In the genomic region with DNA sequence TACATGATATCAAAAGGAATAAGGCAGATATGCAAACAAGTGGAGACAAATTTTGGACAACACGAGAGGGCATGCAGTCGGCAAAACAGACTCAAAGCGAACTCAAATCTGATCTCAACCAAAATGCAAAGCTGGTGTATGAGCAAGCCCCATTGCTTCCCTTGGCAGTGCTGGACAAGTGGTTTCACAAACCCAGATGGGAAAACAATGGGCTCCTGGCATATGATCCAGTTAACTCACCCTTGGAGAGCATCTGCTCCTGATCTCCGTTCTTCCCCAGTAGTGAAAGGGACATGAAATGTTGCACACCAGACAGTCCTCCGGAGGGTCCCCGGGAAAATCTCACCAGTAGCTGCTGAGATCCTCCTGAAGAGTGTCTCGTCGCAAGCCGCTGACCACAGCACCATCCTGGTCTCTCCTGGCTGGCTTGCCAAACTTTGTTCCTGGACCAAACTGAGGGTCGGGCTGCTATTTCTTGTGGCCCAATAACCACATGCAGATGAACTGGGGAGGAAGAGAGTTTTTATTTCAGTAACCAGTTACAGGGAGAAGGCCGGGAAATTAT, we compare ENCODE assay signal across 15 cellular contexts.
"Had no signal": no experiment of that assay in that cellular context is flagged by ENCODE, and none has a peak within 500 bp of the region (broad histone marks: within the 10 kb centered on the region; RNA-seq: fewer than 3 reads in every experiment).

No MANE protein-coding gene starts in this region.

- H3K36me3 ChIP-seq: gastrocnemius medialis, stomach, tibial artery, vagina had no signal

- ATAC-seq: activated naive CD4-positive, alpha-beta T cell treated with anti-CD3 and anti-CD28 coated beads, Interleukin-2, amount 50 U/mL, for 72 hours; gastrocnemius medialis; left ventricle myocardium superior had no signal

- H3K27me3 ChIP-seq: gastrocnemius medialis, hepatocyte, stomach, tibial artery, vagina had no signal

- H3K9me3 Mint-ChIP-seq: activated naive CD4-positive, alpha-beta T cell treated with anti-CD3 and anti-CD28 coated beads, Interleukin-2, amount 50 U/mL, for 72 hours; brain; central memory CD8-positive, alpha-beta T cell; nephron had no signal

- H3K9me3 ChIP-seq: gastrocnemius medialis, stomach, tibial artery, vagina had no signal

- H3K4me2 ChIP-seq: hepatocyte had no signal

- H3K27ac ChIP-seq: gastrocnemius medialis, hepatocyte, stomach, tibial artery, vagina had no signal

- H3K4me1 ChIP-seq: gastrocnemius medialis had no signal

- H3K4me3 ChIP-seq: dorsolateral prefrontal cortex, gastrocnemius medialis, hepatocyte, stomach, tibial artery, vagina had no signal

- H3K27ac Mint-ChIP-seq: activated naive CD4-positive, alpha-beta T cell treated with anti-CD3 and anti-CD28 coated beads, Interleukin-2, amount 50 U/mL, for 72 hours; brain; nephron had no signal

- H3K4me3 Mint-ChIP-seq: brain; central memory CD8-positive, alpha-beta T cell; nephron had no signal

- H3K79me2 ChIP-seq: hepatocyte had no signal

- H2AFZ ChIP-seq: hepatocyte had no signal

- H3K4me1 Mint-ChIP-seq: brain; central memory CD8-positive, alpha-beta T cell had no signal

- DNase-seq: activated CD4-positive, alpha-beta T cell treated with anti-CD3 and anti-CD28 coated beads, Interleukin-2, amount 50 U/mL, for 4 hours; activated effector memory CD4-positive, alpha-beta T cell treated with Interleukin-2 at 50 U/mL for 16 hours; activated T-cell treated with anti-CD3 and anti-CD28 coated beads, Interleukin-2, amount 50 U/mL, for 1 hour; gastrocnemius medialis; left ventricle myocardium superior; mesenchymal stem cell; stomach; tibial artery had no signal

- H3K36me3 Mint-ChIP-seq: activated naive CD4-positive, alpha-beta T cell treated with anti-CD3 and anti-CD28 coated beads, Interleukin-2, amount 50 U/mL, for 72 hours; brain had no signal
